ENCODE assay signal across 1 cellular context in genomic region chr2:188485496-188485895, GRCh38.
TF ChIP-seq lines count a peak whose summit lies in the region.

No MANE protein-coding gene starts in this region.

TF ChIP-seq in IMR-90, 13 proteins besides CTCF, POLR2A, EP300 and RAD21:
- TF ChIP-seq SMC3 (IDR thresholded peaks at IDR 0.05; ENCODE audit: low read depth, low read length) (no peak), MAZ (IDR thresholded peaks at IDR 0.05; ENCODE audit: borderline replicate concordance, low read depth, low read length) (no peak), CEBPB (IDR thresholded peaks at IDR 0.05; ENCODE audit: low read depth, low read length) (peak; percentile 67)
